Comparison of ENCODE assay signal across 24 cellular contexts in genomic region chr7:2003931-2004812, GRCh38.
DNase-seq lines count a peak whose midpoint lies in the region; ATAC-seq, FAIRE-seq and TF ChIP-seq lines count a peak whose summit lies in the region.
"Had no signal": no experiment of that assay in that cellular context is flagged by ENCODE, and none has a peak within 500 bp of the region (broad histone marks: within the 10 kb centered on the region; RNA-seq: fewer than 3 reads in every experiment).

No MANE protein-coding gene starts in this region.

- no peak overlapping the region; the same call in 1 of the 2 replicates for H2BK5ac ChIP-seq in H1 (ENCODE audit: low read depth, low read length)

- no peaks in the 10 kb centered on the region; a peak in 1 of 7 replicates for H3K4me1 ChIP-seq in H1 (replicated peaks in 1 of 4; ENCODE audit: control insufficient read depth in 3 of 4, insufficient read depth in 4 of 4, low read length in 3 of 4)
- no peaks in the 10 kb centered on the region for H3K4me1 ChIP-seq in lower lobe of right lung
- H3K4me1 ChIP-seq: ascending aorta had no signal

- TF ChIP-seq EP300 in H1 (IDR thresholded peaks at IDR 0.05; ENCODE audit: borderline replicate concordance in 1 of 2, low read depth in 2 of 2, low read length in 2 of 2) = no peak

- no peak overlapping the region for H3K23ac ChIP-seq in H1 (ENCODE audit: insufficient read length)

- CTCF ChIA-PET in H1 (lab: Charles Lee; ENCODE audit: partially characterized antibody) = interaction anchor here (2.0 kb wide), 1 partner anchor 9 kb away, joined by 5 read pairs; no protein-coding TSS in a partner anchor

- no peak for ATAC-seq in activated CD4-positive, CD25-positive, alpha-beta regulatory T cell treated with anti-CD3 and anti-CD28 coated beads, Interleukin-2, amount 50 U/mL, for 24 hours
- ATAC-seq in lower lobe of right lung = no peak
- ATAC-seq in stimulated activated naive B cell treated with anti-CD40 and anti-IgM and Interleukin-4, amounts not matched to agents 10 μg/mL and 1 μg/mL and 100 μg/mL, for 72 hours (replicated peaks) = no peak
- ATAC-seq: activated T-helper 17 cell treated with anti-CD3 and anti-CD28 coated beads, Interleukin-2, amount 50 U/mL, for 72 hours; foreskin keratinocyte had no signal

- POLR2A ChIA-PET in H1 (lab: Charles Lee; ENCODE audit: partially characterized antibody) = no interaction called here

- H3K18ac ChIP-seq in H1 (ENCODE audit: extremely low read depth, low read length) = no peak overlapping the region

- TF ChIP-seq POLR2A in H1 (IDR thresholded peaks at IDR 0.05; ENCODE audit: control extremely low read depth in 1 of 2, low read depth in 2 of 2, low read length in 2 of 2) = no peak

- WGBS in H1 (ENCODE audit: extremely low coverage in 1 of 2, insufficient coverage in 1 of 2, insufficient read length in 1 of 2, insufficient replicate concordance in 2 of 2, low coverage in 1 of 2, low lambda C conversion rate in 2 of 2, missing lambda C conversion rate in 1 of 2), 2 experiments = 95% methylated on average over 38 of the region's 39 CpGs; no CpG with 5 or more reads in 1 of the 2 experiments

- peaks cover 3% of the 10 kb centered on the region; the same call in 1 of the 2 replicates for H3K79me1 ChIP-seq in H1 (ENCODE audit: low read depth, low read length)

- no peak overlapping the region for H3K4ac ChIP-seq in H1 (replicated peaks; ENCODE audit: insufficient read length, low read depth, low read length)

- peak overlapping the region; percentile 59 for H3K27ac Mint-ChIP-seq in stimulated activated naive B cell treated with anti-CD40 and anti-IgM and Interleukin-4, amounts not matched to agents 10 μg/mL and 1 μg/mL and 100 μg/mL, for 72 hours
- H3K27ac Mint-ChIP-seq: activated CD4-positive, alpha-beta memory T cell treated with anti-CD3 and anti-CD28 coated beads, Interleukin-2, amount 10 ng/mL, durations not matched to agents 7 days and 5 days; activated T-helper 17 cell treated with anti-CD3 and anti-CD28 coated beads, Interleukin-2, amount 50 U/mL, for 72 hours; HFFc6 had no signal

- no peak overlapping the region for H2AK5ac ChIP-seq in H1 (ENCODE audit: low read depth, low read length)

- H3K9me3 Mint-ChIP-seq in stimulated activated naive B cell treated with anti-CD40 and anti-IgM and Interleukin-4, amounts not matched to agents 10 μg/mL and 1 μg/mL and 100 μg/mL, for 72 hours = no peaks in the 10 kb centered on the region
- H3K9me3 Mint-ChIP-seq: activated CD4-positive, alpha-beta memory T cell treated with anti-CD3 and anti-CD28 coated beads, Interleukin-2, amount 10 ng/mL, durations not matched to agents 7 days and 5 days; activated T-helper 17 cell treated with anti-CD3 and anti-CD28 coated beads, Interleukin-2, amount 50 U/mL, for 72 hours; HFFc6; neural crest cell had no signal

- H3K27ac ChIP-seq in H1 (ENCODE audit: low read depth, low read length) = no peak overlapping the region
- H3K27ac ChIP-seq in lower lobe of right lung = no peak overlapping the region
- H3K27ac ChIP-seq: 22Rv1, ascending aorta, C4-2B, foreskin keratinocyte, skin epidermis, thyroid gland had no signal

- H3K4me3 Mint-ChIP-seq in stimulated activated naive B cell treated with anti-CD40 and anti-IgM and Interleukin-4, amounts not matched to agents 10 μg/mL and 1 μg/mL and 100 μg/mL, for 72 hours = no peak overlapping the region
- H3K4me3 Mint-ChIP-seq: activated CD4-positive, alpha-beta memory T cell treated with anti-CD3 and anti-CD28 coated beads, Interleukin-2, amount 10 ng/mL, durations not matched to agents 7 days and 5 days; activated T-helper 17 cell treated with anti-CD3 and anti-CD28 coated beads, Interleukin-2, amount 50 U/mL, for 72 hours; HFFc6; neural crest cell had no signal

- H2BK20ac ChIP-seq in H1 (ENCODE audit: low read length) = no peak overlapping the region

- H4K5ac ChIP-seq in H1 (ENCODE audit: insufficient read length, low read depth, low read length) = no peak overlapping the region

- no peak for TF ChIP-seq RAD21 in H1 (IDR thresholded peaks at IDR 0.05 in 1 of 2, conservative IDR thresholded peaks at IDR 0.05 in 1 of 2; ENCODE audit: low read depth in 2 of 2, low read length in 2 of 2)

- H2BK15ac ChIP-seq in H1 (ENCODE audit: low read length) = no peak overlapping the region

- peaks cover 31 to 62% of the 10 kb centered on the region in 2 donors for H3K36me3 Mint-ChIP-seq in stimulated activated naive B cell treated with anti-CD40 and anti-IgM and Interleukin-4, amounts not matched to agents 10 μg/mL and 1 μg/mL and 100 μg/mL, for 72 hours

- no peak overlapping the region for H3K56ac ChIP-seq in H1 (replicated peaks; ENCODE audit: insufficient read length, low read depth, low read length)

- DNase-seq in activated CD4-positive, CD25-positive, alpha-beta regulatory T cell treated with anti-CD3 and anti-CD28 coated beads, Interleukin-2, amount 50 U/mL, for 72 hours = peak; percentile 21
- DNase-seq in H1 (ENCODE audit: low read depth in 1 of 2, low spot score in 2 of 2) (no peak), lower lobe of right lung (peak; percentile 32), NCI-H69 (lab: John Stamatoyannopoulos, UW) (no peak), H4 (ENCODE audit: low spot score) (no peak), HT-29 (ENCODE audit: low spot score) (no peak)
- DNase-seq in stimulated activated naive B cell treated with anti-CD40 and anti-IgM and Interleukin-4, amounts not matched to agents 10 μg/mL and 1 μg/mL and 100 μg/mL, for 72 hours = no peak
- DNase-seq: activated CD4-positive, alpha-beta memory T cell treated with anti-CD3 and anti-CD28 coated beads, Interleukin-2, amount 10 ng/mL, durations not matched to agents 7 days and 5 days; DMS79; foreskin keratinocyte; HFFc6; NCI-H2081 treated with DMSO at 0.1 percent for 48 hours; NCI-H82 had no signal

- no peak overlapping the region for H2BK12ac ChIP-seq in H1 (ENCODE audit: low read depth, low read length)

- no peak for TF ChIP-seq CTCF in H1 (IDR thresholded peaks at IDR 0.05; ENCODE audit: control extremely low read depth in 1 of 3, insufficient read depth in 1 of 3, low read depth in 1 of 3, low read length in 3 of 3)
- TF ChIP-seq CTCF in lower lobe of right lung (IDR thresholded peaks at IDR 0.05) = no peak

- no peak overlapping the region for H4K91ac ChIP-seq in H1 (replicated peaks; ENCODE audit: insufficient read length, low read length)

- H3K79me2 ChIP-seq in H1 (ENCODE audit: control insufficient read depth in 1 of 2, insufficient read depth in 2 of 2, low read length in 2 of 2) = no peaks in the 10 kb centered on the region

- no peak overlapping the region for H2BK120ac ChIP-seq in H1 (replicated peaks; ENCODE audit: low read depth, low read length)

- no peak overlapping the region for H3K4me2 ChIP-seq in H1 (ENCODE audit: insufficient read depth in 1 of 2, low read depth in 2 of 2, low read length in 2 of 2)

- H3K4me3 ChIP-seq in H1 (ENCODE audit: extremely low read depth in 1 of 4, insufficient read depth in 2 of 4, low read depth in 3 of 4, low read length in 4 of 4) (no peak overlapping the region), lower lobe of right lung (no peak overlapping the region)
- H3K4me3 ChIP-seq: ascending aorta, skin epidermis, thyroid gland had no signal

- peaks cover 0 to 5% of the 10 kb centered on the region in 2 experiments for H4K20me1 ChIP-seq in H1 (replicated peaks in 1 of 2; ENCODE audit: control insufficient read depth in 1 of 2, insufficient read depth in 2 of 2, low read length in 2 of 2)

- no peak for FAIRE-seq in H1 (lab: Jason Lieb, UNC)
- FAIRE-seq: endothelial cell of umbilical vein, GM18507, GM19239 had no signal

- H3K27me3 ChIP-seq in H1 (replicated peaks in 1 of 4; ENCODE audit: control insufficient read depth in 3 of 4, extremely low read depth in 1 of 4, insufficient read depth in 3 of 4, low read length in 3 of 4) = no peaks in the 10 kb centered on the region
- H3K27me3 ChIP-seq in lower lobe of right lung (ENCODE audit: low read depth) = no peaks in the 10 kb centered on the region
- H3K27me3 ChIP-seq: ascending aorta, foreskin keratinocyte, thyroid gland had no signal

- H2AFZ ChIP-seq in H1 (ENCODE audit: low read length) = no peak overlapping the region

- peaks cover 39 to 61% of the 10 kb centered on the region in 2 donors for H3K4me1 Mint-ChIP-seq in stimulated activated naive B cell treated with anti-CD40 and anti-IgM and Interleukin-4, amounts not matched to agents 10 μg/mL and 1 μg/mL and 100 μg/mL, for 72 hours
- H3K4me1 Mint-ChIP-seq: activated CD4-positive, alpha-beta memory T cell treated with anti-CD3 and anti-CD28 coated beads, Interleukin-2, amount 10 ng/mL, durations not matched to agents 7 days and 5 days had no signal

- no peaks in the 10 kb centered on the region for H3K23me2 ChIP-seq in H1 (ENCODE audit: low read depth, low read length)

- H3K9me3 ChIP-seq in H1 (ENCODE audit: insufficient read depth in 2 of 2, low read depth in 1 of 2, low read length in 1 of 2) (no peaks in the 10 kb centered on the region), lower lobe of right lung (no peaks in the 10 kb centered on the region)
- H3K9me3 ChIP-seq: ascending aorta, thyroid gland had no signal

- intact Hi-C loops in lower lobe of right lung (cut with DNase I) = no loop called here

- H3K36me3 ChIP-seq in H1 (ENCODE audit: control insufficient read depth in 2 of 4, insufficient read depth in 4 of 4, low read length in 3 of 4) (no peaks in the 10 kb centered on the region), lower lobe of right lung (no peaks in the 10 kb centered on the region)
- H3K36me3 ChIP-seq: thyroid gland had no signal

- peak overlapping the region; percentile 80; the same call in 1 of the 2 replicates for H4K8ac ChIP-seq in H1 (ENCODE audit: extremely low read depth, insufficient read depth, low read length)

- no peak overlapping the region for H3K14ac ChIP-seq in H1 (ENCODE audit: insufficient read length)

- H3K9ac ChIP-seq in H1 (replicated peaks in 1 of 4; ENCODE audit: extremely low read depth in 1 of 4, low read depth in 3 of 4, low read length in 3 of 4) = 0 out of 7 replicates have a peak overlapping the region, but pooled peaks of 1 of the 4 experiments have one; percentile 15

- no peaks in the 10 kb centered on the region for H3K27me3 Mint-ChIP-seq in stimulated activated naive B cell treated with anti-CD40 and anti-IgM and Interleukin-4, amounts not matched to agents 10 μg/mL and 1 μg/mL and 100 μg/mL, for 72 hours
- H3K27me3 Mint-ChIP-seq: activated CD4-positive, alpha-beta memory T cell treated with anti-CD3 and anti-CD28 coated beads, Interleukin-2, amount 10 ng/mL, durations not matched to agents 7 days and 5 days; activated T-helper 17 cell treated with anti-CD3 and anti-CD28 coated beads, Interleukin-2, amount 50 U/mL, for 72 hours had no signal

TF ChIP-seq in H1, 55 proteins besides CTCF, POLR2A, EP300 and RAD21:
- TF ChIP-seq GTF2F1 (IDR thresholded peaks at IDR 0.05; ENCODE audit: borderline replicate concordance, low read depth, low read length) = no peak
- no peak for TF ChIP-seq CHD1 (IDR thresholded peaks at IDR 0.05; ENCODE audit: low read depth, low read length)
TF ChIP-seq in H1: peak in this region for 0.

Comparison
In these comparisons a context has a peak if more than half of its experiments do, and no peak if none do; other contexts are left out.
1. DNase-seq: peak in activated CD4-positive, CD25-positive, alpha-beta regulatory T cell treated with anti-CD3 and anti-CD28 coated beads, Interleukin-2, amount 50 U/mL, for 72 hours (single experiment) and lower lobe of right lung (single experiment); none in H1 (0 of 2), stimulated activated naive B cell treated with anti-CD40 and anti-IgM and Interleukin-4, amounts not matched to agents 10 μg/mL and 1 μg/mL and 100 μg/mL, for 72 hours (single experiment), NCI-H69 (single experiment), H4 (single experiment) and HT-29 (single experiment).